13 cellular contexts compared by ENCODE assay signal in the genomic region with DNA sequence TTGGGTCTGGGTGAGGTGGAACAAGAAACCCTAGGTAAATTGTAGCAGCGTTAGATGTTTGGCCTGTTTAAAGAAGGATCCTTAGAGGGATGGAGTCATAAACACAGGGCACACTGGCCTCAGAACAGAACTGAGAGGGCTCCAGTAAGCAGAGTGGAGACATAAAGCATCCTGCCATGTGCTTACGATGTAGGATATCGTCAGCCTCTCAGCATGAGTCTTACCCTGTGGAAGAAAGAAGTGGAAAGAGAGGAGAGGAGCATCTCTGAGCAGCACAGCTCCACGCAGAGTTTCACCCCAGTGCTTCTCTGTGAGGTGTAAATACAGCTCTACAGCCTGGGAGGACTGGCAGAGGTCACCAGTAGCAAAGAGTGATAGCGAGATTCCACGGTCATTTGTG. TPM values are rescaled to one million over a fixed set of nuclear protein-coding genes. Genes with fewer than 3 reads are reported as not detected.
DNase-seq lines count a peak whose midpoint lies in the region; TF ChIP-seq lines count a peak whose summit lies in the region.
"Had no signal": no experiment of that assay in that cellular context is flagged by ENCODE, and none has a peak within 500 bp of the region (broad histone marks: within the 10 kb centered on the region; RNA-seq: fewer than 3 reads in every experiment).

No MANE protein-coding gene starts in this region.

- H3K4me3 ChIP-seq in mammary epithelial cell (replicated peaks in 1 of 3; ENCODE audit: insufficient read depth in 1 of 3, low read depth in 2 of 3, low read length in 3 of 3) (no peak overlapping the region), skeletal muscle tissue (ENCODE audit: low read length in 3 of 3) (no peak overlapping the region)

- peak overlapping the region; percentile 85 for H3K27ac ChIP-seq in mammary epithelial cell (ENCODE audit: insufficient read depth, low read depth, low read length)
- H3K27ac ChIP-seq in skeletal muscle tissue (ENCODE audit: low read depth, low read length) = peak overlapping the region; percentile 59

- H3K36me3 ChIP-seq in mammary epithelial cell (ENCODE audit: insufficient read depth, low read length) (no peaks in the 10 kb centered on the region), skeletal muscle tissue (ENCODE audit: control insufficient read depth in 3 of 3, insufficient read depth in 3 of 3, low read length in 3 of 3) (no peaks in the 10 kb centered on the region)

- H3K4me1 ChIP-seq in mammary epithelial cell (ENCODE audit: insufficient read depth, low read length) (peaks cover 21% of the 10 kb centered on the region), skeletal muscle tissue (ENCODE audit: control insufficient read depth in 3 of 3, insufficient read depth in 3 of 3, low read length in 3 of 3) (peaks cover 21 to 24% (median 23%) of the 10 kb centered on the region in 3 donors)

- DNase-seq in HEK293T (ENCODE audit: extremely low spot score) = peak; percentile 16
- DNase-seq in mammary epithelial cell = no peak
- DNase-seq in iris pigment epithelial cell (ENCODE audit: low read depth) = peak; percentile 50
- DNase-seq in activated naive CD4-positive, alpha-beta T cell treated with anti-CD3 and anti-CD28 coated beads, Interleukin-2, amount 10 ng/mL, durations not matched to agents 7 days and 5 days = no peak
- DNase-seq in NCI-H345 treated with DMSO at 0.1 percent for 48 hours (lab: John Stamatoyannopoulos, UW; ENCODE audit: unreplicated experiment) = no peak
- DNase-seq in CD14-positive monocyte (ENCODE audit: low spot score) = no peak
- no peak for DNase-seq in dedifferentiated amniotic fluid mesenchymal stem cell (ENCODE audit: extremely low spot score)
- DNase-seq: activated naive CD4-positive, alpha-beta T cell treated with anti-CD3 and anti-CD28 coated beads, Interleukin-2, amount 50 U/mL, for 16 hours; CD4-positive, CD25-positive, alpha-beta regulatory T cell; NCI-H187 treated with DMSO at 0.1 percent for 48 hours; RPMI8226; stimulated activated naive CD4-positive, alpha-beta T cell had no signal

- H3K9me3 ChIP-seq in mammary epithelial cell (replicated peaks; ENCODE audit: insufficient read depth, low read length) (no peaks in the 10 kb centered on the region), skeletal muscle tissue (ENCODE audit: control insufficient read depth in 3 of 3, low read length in 3 of 3) (no peaks in the 10 kb centered on the region)

- in situ Hi-C loops in mammary epithelial cell (cut with MboI; ENCODE audit: low sequenced_read_pairs in 2 of 2) = no loop called here

- BruUV-seq in mammary epithelial cell (replicated peaks; lab: Mats Ljungman, UMichigan) = no TSS peak

- CTCF ChIA-PET in HEK293T (lab: Yijun Ruan, JAX) (interaction anchor here (0.9 to 1.4 kb wide), 2 partner anchors 30 to 182 kb away, joined by 3 to 5 read pairs; no protein-coding TSS in a partner anchor), mammary epithelial cell (lab: Charles Lee; ENCODE audit: low non-redundant PET) (no interaction called here)
- CTCF ChIA-PET in activated naive CD4-positive, alpha-beta T cell treated with anti-CD3 and anti-CD28 coated beads, Interleukin-2, amount 10 ng/mL, durations not matched to agents 7 days and 5 days (lab: Charles Lee) = no interaction called here

- dilution Hi-C loops in mammary epithelial cell (cut with HindIII; ENCODE audit: low sequenced_read_pairs) = no loop called here

- no peaks in the 10 kb centered on the region for H3K79me2 ChIP-seq in mammary epithelial cell (ENCODE audit: insufficient read depth, low read length)

- H3K27ac Mint-ChIP-seq in activated naive CD4-positive, alpha-beta T cell treated with anti-CD3 and anti-CD28 coated beads, Interleukin-2, amount 10 ng/mL, durations not matched to agents 7 days and 5 days = no peak overlapping the region
- H3K27ac Mint-ChIP-seq in CD14-positive monocyte = no peak overlapping the region
- H3K27ac Mint-ChIP-seq: CD4-positive, CD25-positive, alpha-beta regulatory T cell had no signal

- H3K4me2 ChIP-seq in mammary epithelial cell (ENCODE audit: insufficient read depth, low read depth, low read length) = peak overlapping the region; percentile 27

- no peak for TF ChIP-seq CTCF in mammary epithelial cell (conservative IDR thresholded peaks at IDR 0.05 in 1 of 2, IDR thresholded peaks at IDR 0.05 in 1 of 2; ENCODE audit: extremely low read depth in 1 of 2, insufficient read depth in 1 of 2, low read depth in 1 of 2, low read length in 2 of 2)
- no peak for TF ChIP-seq CTCF in CD14-positive monocyte (IDR thresholded peaks at IDR 0.05)

- no peak overlapping the region for H3K4me3 Mint-ChIP-seq in activated naive CD4-positive, alpha-beta T cell treated with anti-CD3 and anti-CD28 coated beads, Interleukin-2, amount 10 ng/mL, durations not matched to agents 7 days and 5 days
- no peak overlapping the region for H3K4me3 Mint-ChIP-seq in CD14-positive monocyte
- H3K4me3 Mint-ChIP-seq: CD4-positive, CD25-positive, alpha-beta regulatory T cell had no signal

- no peaks in the 10 kb centered on the region for H4K20me1 ChIP-seq in mammary epithelial cell (ENCODE audit: insufficient read depth, low read length)

- 96% methylated on average over 6 of the region's 6 CpGs for WGBS in mammary epithelial cell (ENCODE audit: low coverage, missing lambda C conversion rate)

- H2AFZ ChIP-seq in mammary epithelial cell (ENCODE audit: low read depth, low read length) = peak overlapping the region; percentile 14

- H3K9ac ChIP-seq in mammary epithelial cell (ENCODE audit: insufficient read depth, low read length) = no peak overlapping the region
- peak overlapping the region in 1 of 3 donors; percentile 6 for H3K9ac ChIP-seq in skeletal muscle tissue (ENCODE audit: low read depth in 1 of 3, low read length in 3 of 3)

- no peaks in the 10 kb centered on the region for H3K27me3 Mint-ChIP-seq in activated naive CD4-positive, alpha-beta T cell treated with anti-CD3 and anti-CD28 coated beads, Interleukin-2, amount 10 ng/mL, durations not matched to agents 7 days and 5 days
- no peaks in the 10 kb centered on the region for H3K27me3 Mint-ChIP-seq in CD14-positive monocyte (ENCODE audit: low read depth in 3 of 3)

- H3K27me3 ChIP-seq in mammary epithelial cell (ENCODE audit: insufficient read depth, low read length) (no peaks in the 10 kb centered on the region), skeletal muscle tissue (ENCODE audit: control insufficient read depth in 3 of 3, insufficient read depth in 3 of 3, low read length in 3 of 3) (no peaks in the 10 kb centered on the region)

- POLR2A ChIA-PET in HEK293T (lab: Yijun Ruan, JAX) = interaction anchor here (0.9 to 2.5 kb wide), 3 partner anchors 8 to 63 kb away, joined by 3 to 10 read pairs (median 6); no protein-coding TSS in a partner anchor

- intact Hi-C loops in mammary epithelial cell (cut with micrococcal nuclease) = no loop called here
- intact Hi-C loops in CD14-positive monocyte (cut with micrococcal nuclease) = no loop called here

- no peaks in the 10 kb centered on the region for H3K4me1 Mint-ChIP-seq in activated naive CD4-positive, alpha-beta T cell treated with anti-CD3 and anti-CD28 coated beads, Interleukin-2, amount 10 ng/mL, durations not matched to agents 7 days and 5 days
- H3K4me1 Mint-ChIP-seq in CD14-positive monocyte = no peaks in the 10 kb centered on the region
- H3K4me1 Mint-ChIP-seq: CD4-positive, CD25-positive, alpha-beta regulatory T cell had no signal

- H3K9me3 Mint-ChIP-seq in activated naive CD4-positive, alpha-beta T cell treated with anti-CD3 and anti-CD28 coated beads, Interleukin-2, amount 10 ng/mL, durations not matched to agents 7 days and 5 days = no peaks in the 10 kb centered on the region
- peaks cover 0 to 3% (median 0%) of the 10 kb centered on the region in 7 donors for H3K9me3 Mint-ChIP-seq in CD14-positive monocyte

- no peaks in the 10 kb centered on the region for H3K36me3 Mint-ChIP-seq in activated naive CD4-positive, alpha-beta T cell treated with anti-CD3 and anti-CD28 coated beads, Interleukin-2, amount 10 ng/mL, durations not matched to agents 7 days and 5 days
- H3K36me3 Mint-ChIP-seq in CD14-positive monocyte = no peaks in the 10 kb centered on the region
- H3K36me3 Mint-ChIP-seq: CD4-positive, CD25-positive, alpha-beta regulatory T cell had no signal

TF ChIP-seq in HEK293T, 16 proteins besides CTCF, POLR2A, EP300 and RAD21:
- TF ChIP-seq FOXK2 (IDR thresholded peaks at IDR 0.05) (no peak), FOXA1 (IDR thresholded peaks at IDR 0.05) (no peak), ELF4 (IDR thresholded peaks at IDR 0.05) (no peak), L3MBTL2 (conservative IDR thresholded peaks at IDR 0.05) (peak; percentile 50)
- TF ChIP-seq, protein P1, sequence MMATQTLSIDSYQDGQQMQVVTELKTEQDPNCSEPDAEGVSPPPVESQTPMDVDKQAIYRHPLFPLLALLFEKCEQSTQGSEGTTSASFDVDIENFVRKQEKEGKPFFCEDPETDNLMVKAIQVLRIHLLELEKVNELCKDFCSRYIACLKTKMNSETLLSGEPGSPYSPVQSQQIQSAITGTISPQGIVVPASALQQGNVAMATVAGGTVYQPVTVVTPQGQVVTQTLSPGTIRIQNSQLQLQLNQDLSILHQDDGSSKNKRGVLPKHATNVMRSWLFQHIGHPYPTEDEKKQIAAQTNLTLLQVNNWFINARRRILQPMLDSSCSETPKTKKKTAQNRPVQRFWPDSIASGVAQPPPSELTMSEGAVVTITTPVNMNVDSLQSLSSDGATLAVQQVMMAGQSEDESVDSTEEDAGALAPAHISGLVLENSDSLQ (IDR thresholded peaks at IDR 0.05) = peak; percentile 22; the same call in 1 of the 2 replicates

RNA-seq across cellular contexts. Expression of a gene that starts 27.8 kb away (rescaled TPM):
- total RNA-seq in mammary epithelial cell (1 to 10 TPM; 5.6 to 8.5 TPM), skeletal muscle tissue (14.1 TPM)
- polyA plus RNA-seq in mammary epithelial cell (3.6 TPM), CD14-positive monocyte (not detected)
- not detected for polyA minus RNA-seq in mammary epithelial cell
- polyA plus RNA-seq: CD4-positive, CD25-positive, alpha-beta regulatory T cell had no signal

Comparison
In these comparisons a context has a peak if more than half of its experiments do, and no peak if none do; other contexts are left out.
1. DNase-seq: peak in HEK293T (single experiment) and iris pigment epithelial cell (single experiment); none in mammary epithelial cell (single experiment), activated naive CD4-positive, alpha-beta T cell treated with anti-CD3 and anti-CD28 coated beads, Interleukin-2, amount 10 ng/mL, durations not matched to agents 7 days and 5 days (single experiment), NCI-H345 treated with DMSO at 0.1 percent for 48 hours (single experiment), CD14-positive monocyte (single experiment) and dedifferentiated amniotic fluid mesenchymal stem cell (single experiment).